ENCODE assay signal across 21 cellular contexts in genomic region chr20:3021777-3022176, GRCh38. TPM values are rescaled to one million over a fixed set of nuclear protein-coding genes. Genes with fewer than 3 reads are reported as not detected.
"Had no signal": no experiment of that assay in that cellular context is flagged by ENCODE, and none has a peak within 500 bp of the region (broad histone marks: within the 10 kb centered on the region; RNA-seq: fewer than 3 reads in every experiment).

No MANE protein-coding gene starts in this region.

- DNase-seq: activated B cell treated with CpG ODN at 0.5 μM for 24 hours; activated CD4-positive, alpha-beta T cell treated with anti-CD3 and anti-CD28 coated beads, Interleukin-2, amount 50 U/mL, for 1 hour; activated naive CD4-positive, alpha-beta T cell; dermis blood vessel endothelial cell; effector memory CD8-positive, alpha-beta T cell; foreskin melanocyte; left colon; lower lobe of right lung; naive B cell; pancreas; SIG-M5; stimulated activated CD4-positive, alpha-beta T cell treated with anti-CD3 and anti-CD28 coated beads, Interleukin-4, amount 100 ng/mL, for 24 hours; stomach; T-helper 2 cell; testis had no signal

- H3K9me3 ChIP-seq: lower lobe of right lung, pancreas, right atrium auricular region, stomach, testis had no signal

- H3K27me3 Mint-ChIP-seq: activated B cell treated with CpG ODN at 0.5 μM for 24 hours; effector memory CD8-positive, alpha-beta T cell; naive B cell had no signal

- H3K27ac Mint-ChIP-seq: activated B cell treated with CpG ODN at 0.5 μM for 24 hours had no signal

- H3K4me3 Mint-ChIP-seq: activated B cell treated with CpG ODN at 0.5 μM for 24 hours; effector memory CD8-positive, alpha-beta T cell; naive B cell had no signal

- FAIRE-seq: astrocyte, pancreas had no signal

- H3K9me3 Mint-ChIP-seq: activated B cell treated with CpG ODN at 0.5 μM for 24 hours; effector memory CD8-positive, alpha-beta T cell had no signal

- ATAC-seq: effector memory CD8-positive, alpha-beta T cell had no signal

- H3K4me1 Mint-ChIP-seq: activated B cell treated with CpG ODN at 0.5 μM for 24 hours had no signal

RNA-seq across cellular contexts. Expression of gene GNRH2, which starts 21.6 kb away (rescaled TPM):
- total RNA-seq: chondrocyte, dermis blood vessel endothelial cell, fibroblast of lung, lower lobe of right lung, pancreas, right atrium auricular region, testis, urinary bladder had no signal
- polyA plus RNA-seq: adipose tissue, fibroblast of lung, pancreas, urinary bladder had no signal

RNA-seq across cellular contexts. Expression of gene OXT, which starts 49.6 kb away (rescaled TPM):
- total RNA-seq: activated B cell treated with CpG ODN at 0.5 μM for 24 hours, astrocyte, chondrocyte, dermis blood vessel endothelial cell, fibroblast of lung, left colon, lower lobe of right lung, right atrium auricular region, stomach, urinary bladder had no signal
- polyA plus RNA-seq: fibroblast of lung, pancreas had no signal
